ENCODE assay signal across 13 cellular contexts in genomic region chr10:95276367-95277200, GRCh38. TPM values are rescaled to one million over a fixed set of nuclear protein-coding genes. Genes with fewer than 3 reads are reported as not detected.
DNase-seq lines count a peak whose midpoint lies in the region; ATAC-seq and TF ChIP-seq lines count a peak whose summit lies in the region.
"Had no signal": no experiment of that assay in that cellular context is flagged by ENCODE, and none has a peak within 500 bp of the region (broad histone marks: within the 10 kb centered on the region; RNA-seq: fewer than 3 reads in every experiment).

No MANE protein-coding gene starts in this region.

- no peaks in the 10 kb centered on the region for H3K9me3 ChIP-seq in heart left ventricle
- H3K9me3 ChIP-seq in fibroblast of lung (ENCODE audit: control insufficient read depth, insufficient read depth, low read depth, low read length), result no peaks in the 10 kb centered on the region

- no peak overlapping the region for H3K9ac ChIP-seq in fibroblast of lung (ENCODE audit: insufficient read depth, low read length)

- H3K27me3 Mint-ChIP-seq in naive B cell, result no peaks in the 10 kb centered on the region
- H3K27me3 Mint-ChIP-seq: stimulated activated naive CD8-positive, alpha-beta T cell treated with anti-CD3 and anti-CD28 coated beads, Interleukin-15, Interleukin-2, amounts not matched to agents 100 ng/mL and 50 ng/mL, for 24 hours had no signal

- DNase-seq in heart left ventricle (no peak), Right ventricle myocardium inferior (ENCODE audit: missing footprints) (no peak), fibroblast of lung (ENCODE audit: low read depth in 2 of 2) (peak in 1 of 2 donors; percentile 51), naive B cell (no peak), midbrain (lab: John Stamatoyannopoulos, UW) (no peak), NCI-H82 treated with DMSO at 0.1 percent for 48 hours (lab: John Stamatoyannopoulos, UW; ENCODE audit: unreplicated experiment) (no peak), NCI-H1930 (lab: John Stamatoyannopoulos, UW) (no peak)
- DNase-seq: activated CD4-positive, alpha-beta T cell treated with anti-CD3 and anti-CD28 coated beads, Interleukin-2, amount 50 U/mL, for 48 hours; amygdala; NCI-H2081 had no signal

- intact Hi-C loops in heart left ventricle (cut with DNase I), result no loop called here
- intact Hi-C loops in Right ventricle myocardium inferior (cut with DNase I), result no loop called here

- H3K4me2 ChIP-seq in fibroblast of lung (ENCODE audit: extremely low read depth, insufficient read depth, low read length), result peak overlapping the region; percentile 5

- ATAC-seq in heart left ventricle (peak; percentile 17 to 63 (median 50)), Right ventricle myocardium inferior (no peak), naive B cell (ENCODE audit: low read depth in 2 of 2) (peak; percentile 55 to 60), GM19452 (IDR thresholded peaks at IDR 0.05; ENCODE audit: unreplicated experiment) (no peak)

- H3K27me3 ChIP-seq in heart left ventricle, result no peaks in the 10 kb centered on the region
- no peaks in the 10 kb centered on the region for H3K27me3 ChIP-seq in fibroblast of lung (ENCODE audit: control insufficient read depth, insufficient read depth, low read length)

- 71 to 77% (median 75%) methylated on average over 8 of the region's 8 CpGs for WGBS in heart left ventricle, 4 donors

- H3K27ac ChIP-seq in heart left ventricle (peak overlapping the region; percentile 44 to 88 (median 78)), fibroblast of lung (ENCODE audit: insufficient read depth, low read length) (peak overlapping the region; percentile 71)

- H3K4me1 ChIP-seq in heart left ventricle, result peaks cover 18 to 100% (median 88%) of the 10 kb centered on the region in 12 donors
- H3K4me1 ChIP-seq in fibroblast of lung (ENCODE audit: control insufficient read depth, extremely low read depth, insufficient read depth, low read length), result peaks cover 38% of the 10 kb centered on the region

- TF ChIP-seq CTCF in heart left ventricle (IDR thresholded peaks at IDR 0.05) (no peak), fibroblast of lung (conservative IDR thresholded peaks at IDR 0.05 in 1 of 2, IDR thresholded peaks at IDR 0.05 in 1 of 2; ENCODE audit: low read depth in 1 of 2, low read length in 2 of 2) (no peak)

- H3K4me3 ChIP-seq in heart left ventricle (no peak overlapping the region), fibroblast of lung (replicated peaks in 1 of 4; ENCODE audit: control extremely low read depth in 1 of 4, insufficient read depth in 1 of 4, low read depth in 3 of 4, low read length in 4 of 4) (no peak overlapping the region)

- peaks cover 55 to 74% (median 73%) of the 10 kb centered on the region in 3 donors for H3K4me1 Mint-ChIP-seq in naive B cell

- peak overlapping the region in 4 of 6 donors; percentile 41 to 64 (median 48) for H3K27ac Mint-ChIP-seq in naive B cell
- H3K27ac Mint-ChIP-seq: stimulated activated naive CD8-positive, alpha-beta T cell treated with anti-CD3 and anti-CD28 coated beads, Interleukin-15, Interleukin-2, amounts not matched to agents 100 ng/mL and 50 ng/mL, for 24 hours had no signal

- no peaks in the 10 kb centered on the region for H3K9me3 Mint-ChIP-seq in naive B cell
- H3K9me3 Mint-ChIP-seq: stimulated activated naive CD8-positive, alpha-beta T cell treated with anti-CD3 and anti-CD28 coated beads, Interleukin-15, Interleukin-2, amounts not matched to agents 100 ng/mL and 50 ng/mL, for 24 hours had no signal

- no peaks in the 10 kb centered on the region for H4K20me1 ChIP-seq in fibroblast of lung (ENCODE audit: control insufficient read depth, extremely low read depth, insufficient read depth, low read length)

- peaks cover 64% of the 10 kb centered on the region for H3K79me2 ChIP-seq in fibroblast of lung (ENCODE audit: control insufficient read depth, insufficient read depth, low read length)

- H2AFZ ChIP-seq in fibroblast of lung (ENCODE audit: low read length), result no peak overlapping the region

- no peaks in the 10 kb centered on the region for H3K36me3 Mint-ChIP-seq in naive B cell

- no peak for TF ChIP-seq POLR2A in heart left ventricle (IDR thresholded peaks at IDR 0.05)

- peak overlapping the region in 5 of 8 donors; percentile 12 to 47 (median 37) for H3K4me3 Mint-ChIP-seq in naive B cell
- H3K4me3 Mint-ChIP-seq: stimulated activated naive CD8-positive, alpha-beta T cell treated with anti-CD3 and anti-CD28 coated beads, Interleukin-15, Interleukin-2, amounts not matched to agents 100 ng/mL and 50 ng/mL, for 24 hours had no signal

- H3K36me3 ChIP-seq in heart left ventricle, result peaks cover 0 to 2% (median 0%) of the 10 kb centered on the region in 9 donors
- H3K36me3 ChIP-seq in fibroblast of lung (ENCODE audit: control insufficient read depth, insufficient read depth, low read length), result no peaks in the 10 kb centered on the region

RNA-seq across cellular contexts. Expression of gene PDLIM1, which starts 14.2 kb away (rescaled TPM):
- total RNA-seq in heart left ventricle, result 100 to 1,000 TPM; 225 to 434 (median 349) TPM
- 100 to 1,000 TPM; 253 to 308 TPM for polyA plus RNA-seq in heart left ventricle
- 273 TPM for total RNA-seq in Right ventricle myocardium inferior
- total RNA-seq in fibroblast of lung, result 12.1 and 24.3 TPM in 2 replicates
- polyA plus RNA-seq in fibroblast of lung, result 199 and 390 TPM in 2 replicates
- polyA plus RNA-seq in fibroblast of lung (2012), result 236 and 460 TPM in 2 replicates
- 188 and 437 TPM in 2 replicates for polyA minus RNA-seq in fibroblast of lung (ENCODE audit: low replicate concordance)
- 100 to 1,000 TPM; 348 to 523 (median 419) TPM for polyA plus RNA-seq in naive B cell (ENCODE audit: low read depth in 6 of 6)
- total RNA-seq: G401 had no signal

Comparison
In these comparisons a context has a peak if more than half of its experiments do, and no peak if none do; other contexts are left out.
1. ATAC-seq: peak in heart left ventricle (4 of 4) and naive B cell (2 of 2); none in Right ventricle myocardium inferior (single experiment) and GM19452 (single experiment).